32 cellular contexts compared by ENCODE assay signal in the genomic region with DNA sequence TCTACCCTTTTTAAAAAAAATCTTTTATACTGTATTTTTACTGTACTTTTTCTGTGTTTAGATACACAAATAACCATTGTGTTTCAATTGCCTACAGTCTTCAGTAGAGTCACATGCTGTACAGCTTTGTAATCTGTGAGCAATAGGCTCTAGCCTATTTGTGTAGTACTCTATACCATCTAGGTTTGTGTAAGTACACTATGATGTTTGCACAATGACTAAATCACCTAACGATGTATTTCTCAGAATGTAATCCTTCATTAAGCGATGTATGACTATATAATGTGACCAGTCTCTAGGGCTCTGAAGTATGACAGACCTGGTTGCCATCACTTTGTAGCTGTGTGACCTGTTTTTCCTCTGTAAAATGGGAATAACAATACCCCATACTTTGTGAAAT. TPM values are rescaled to one million over a fixed set of nuclear protein-coding genes. Genes with fewer than 3 reads are reported as not detected.
"Had no signal": no experiment of that assay in that cellular context is flagged by ENCODE, and none has a peak within 500 bp of the region (broad histone marks: within the 10 kb centered on the region; RNA-seq: fewer than 3 reads in every experiment).

No MANE protein-coding gene starts in this region.

- H3K27me3 Mint-ChIP-seq: activated CD4-positive, alpha-beta T cell treated with anti-CD3 and anti-CD28 coated beads, Interleukin-2, amount 10 ng/mL, durations not matched to agents 7 days and 5 days; activated naive CD4-positive, alpha-beta T cell treated with anti-CD3 and anti-CD28 coated beads, Interleukin-2, amount 50 U/mL, for 24 hours; activated naive CD8-positive, alpha-beta T cell treated with anti-CD3 and anti-CD28 coated beads, Interleukin-2, amount 10 ng/mL, durations not matched to agents 7 days and 5 days had no signal

- ATAC-seq: activated CD8-positive, alpha-beta T cell treated with anti-CD3 and anti-CD28 coated beads, Interleukin-2, amount 10 ng/mL, durations not matched to agents 7 days and 5 days; body of pancreas; K562 had no signal

- H3K27ac Mint-ChIP-seq: activated CD4-positive, alpha-beta T cell treated with anti-CD3 and anti-CD28 coated beads, Interleukin-2, amount 10 ng/mL, durations not matched to agents 7 days and 5 days; activated CD8-positive, alpha-beta T cell treated with anti-CD3 and anti-CD28 coated beads, Interleukin-2, amount 10 ng/mL, durations not matched to agents 7 days and 5 days; activated naive CD4-positive, alpha-beta T cell treated with anti-CD3 and anti-CD28 coated beads, Interleukin-2, amount 50 U/mL, for 24 hours; activated naive CD8-positive, alpha-beta T cell treated with anti-CD3 and anti-CD28 coated beads, Interleukin-2, amount 10 ng/mL, durations not matched to agents 7 days and 5 days; activated T-cell treated with anti-CD3 and anti-CD28 coated beads, Interleukin-2, amount 50 U/mL, for 24 hours; activated T-helper 2 cell treated with anti-CD3 and anti-CD28 coated beads, Interferon-gamma antibody, Interleukin-2, Interleukin-4, amounts not matched to agents 10 μg/mL and 5 μg/mL and 100 μg/mL, durations not matched to agents 14 hours and 24 hours and 36 hours had no signal

- FAIRE-seq: astrocyte, K562 had no signal

- H3K4me1 Mint-ChIP-seq: activated CD4-positive, alpha-beta T cell treated with anti-CD3 and anti-CD28 coated beads, Interleukin-2, amount 10 ng/mL, durations not matched to agents 7 days and 5 days; activated naive CD4-positive, alpha-beta T cell treated with anti-CD3 and anti-CD28 coated beads, Interleukin-2, amount 50 U/mL, for 24 hours; activated naive CD8-positive, alpha-beta T cell treated with anti-CD3 and anti-CD28 coated beads, Interleukin-2, amount 10 ng/mL, durations not matched to agents 7 days and 5 days had no signal

- H3K4me1 ChIP-seq: adrenal gland, body of pancreas, breast epithelium, Peyer's patch had no signal

- H3K4me3 Mint-ChIP-seq: activated CD4-positive, alpha-beta T cell treated with anti-CD3 and anti-CD28 coated beads, Interleukin-2, amount 10 ng/mL, durations not matched to agents 7 days and 5 days; activated CD8-positive, alpha-beta T cell treated with anti-CD3 and anti-CD28 coated beads, Interleukin-2, amount 10 ng/mL, durations not matched to agents 7 days and 5 days; activated naive CD4-positive, alpha-beta T cell treated with anti-CD3 and anti-CD28 coated beads, Interleukin-2, amount 50 U/mL, for 24 hours; activated naive CD8-positive, alpha-beta T cell treated with anti-CD3 and anti-CD28 coated beads, Interleukin-2, amount 10 ng/mL, durations not matched to agents 7 days and 5 days; activated T-cell treated with anti-CD3 and anti-CD28 coated beads, Interleukin-2, amount 50 U/mL, for 24 hours had no signal

- H3K4me3 ChIP-seq: adrenal gland, body of pancreas, breast epithelium, K562, Peyer's patch had no signal

- DNase-seq: activated CD4-positive, alpha-beta T cell treated with anti-CD3 and anti-CD28 coated beads, Interleukin-2, amount 10 ng/mL, durations not matched to agents 7 days and 5 days; activated CD4-positive, alpha-beta T cell treated with anti-CD3 and anti-CD28 coated beads, Interleukin-2, amount 50 U/mL, for 48 hours; activated CD8-positive, alpha-beta T cell treated with anti-CD3 and anti-CD28 coated beads, Interleukin-2, amount 10 ng/mL, durations not matched to agents 7 days and 5 days; activated gamma-delta T cell; activated naive CD4-positive, alpha-beta T cell treated with Interleukin-2 at 50 U/mL for 16 hours; activated naive CD8-positive, alpha-beta T cell treated with anti-CD3 and anti-CD28 coated beads, Interleukin-2, amount 10 ng/mL, durations not matched to agents 7 days and 5 days; activated T-cell treated with anti-CD3 and anti-CD28 coated beads, Interleukin-2, amount 50 U/mL, for 24 hours; adrenal gland; body of pancreas; caudate nucleus; cerebellar nuclear complex; NCI-H1092 treated with DMSO at 0.1 percent for 48 hours; NCI-H1417; NCI-H146; NCI-H187; NCI-H2029 treated with DMSO at 0.1 percent for 48 hours; NCI-H2171 treated with DMSO at 0.1 percent for 48 hours; NCI-H226; NCI-H446 treated with DMSO at 0.1 percent for 48 hours; NCI-H524 treated with DMSO at 0.1 percent for 48 hours; OCI-M1; Peyer's patch; Right ventricle myocardium superior; SW 1271; T1000 had no signal

- H3K27me3 ChIP-seq: adrenal gland, body of pancreas, breast epithelium, Peyer's patch had no signal

- H3K9me3 ChIP-seq: adrenal gland, body of pancreas had no signal

- H3K36me3 ChIP-seq: adrenal gland, breast epithelium, Peyer's patch had no signal

- H3K27ac ChIP-seq: adrenal gland, body of pancreas, breast epithelium, Peyer's patch, RWPE1 had no signal

RNA-seq across cellular contexts. Expression of gene DCAF4L1, which starts 14.2 kb away (rescaled TPM):
- total RNA-seq: M059J had no signal
